Comparison of ENCODE assay signal across 21 cellular contexts in genomic region chr11:73265853-73266643, GRCh38. TPM values are rescaled to one million over a fixed set of nuclear protein-coding genes. Genes with fewer than 3 reads are reported as not detected.
DNase-seq lines count a peak whose midpoint lies in the region; ATAC-seq and TF ChIP-seq lines count a peak whose summit lies in the region.
"Had no signal": no experiment of that assay in that cellular context is flagged by ENCODE, and none has a peak within 500 bp of the region (broad histone marks: within the 10 kb centered on the region; RNA-seq: fewer than 3 reads in every experiment).

No MANE protein-coding gene starts in this region.

- ATAC-seq in Right ventricle myocardium inferior (peak; percentile 37), GM19455 (IDR thresholded peaks at IDR 0.05; ENCODE audit: unreplicated experiment) (no peak)
- ATAC-seq: activated CD8-positive, alpha-beta T cell treated with anti-CD3 and anti-CD28 coated beads, Interleukin-2, amount 10 ng/mL, durations not matched to agents 7 days and 5 days had no signal

- POLR2A ChIA-PET in GM10248 (lab: Yijun Ruan, JAX), result no interaction called here

- WGBS in stomach, 5 donors, result 78 to 85% (median 81%) methylated on average over 3 of the region's 3 CpGs
- WGBS in esophagus muscularis mucosa, result 88% methylated on average over 3 of the region's 3 CpGs

- no peaks in the 10 kb centered on the region for H3K36me3 Mint-ChIP-seq in nephron (ENCODE audit: low read depth)
- H3K36me3 Mint-ChIP-seq: activated naive CD8-positive, alpha-beta T cell had no signal

- no peak overlapping the region for H3K27ac ChIP-seq in OCI-LY3 (ENCODE audit: low read length)
- H3K27ac ChIP-seq in stomach, result no peak overlapping the region
- no peak overlapping the region for H3K27ac ChIP-seq in esophagus muscularis mucosa (replicated peaks in 1 of 4)
- H3K27ac ChIP-seq: parathyroid adenoma, skin epidermis, upper lobe of left lung had no signal

- DNase-seq in Right ventricle myocardium inferior (ENCODE audit: missing footprints) (peak; percentile 14), stomach (peak; percentile 23), GM10248 (ENCODE audit: extremely low spot score) (no peak), esophagus muscularis mucosa (ENCODE audit: extremely low spot score) (no peak)
- DNase-seq: activated B cell treated with CpG ODN at 0.5 μM for 24 hours; activated CD8-positive, alpha-beta T cell treated with anti-CD3 and anti-CD28 coated beads, Interleukin-2, amount 10 ng/mL, durations not matched to agents 7 days and 5 days; DMS79 treated with DMSO at 0.1 percent for 48 hours; NCI-H187; NCI-H446; stimulated activated CD4-positive, alpha-beta T cell treated with anti-CD3 and anti-CD28 coated beads, Interleukin-2, amount 100 ng/mL, for 48 hours; upper lobe of left lung had no signal

- H3K9me3 ChIP-seq in OCI-LY3 (ENCODE audit: insufficient read depth, low read length) (no peaks in the 10 kb centered on the region), stomach (no peaks in the 10 kb centered on the region), esophagus muscularis mucosa (no peaks in the 10 kb centered on the region)
- H3K9me3 ChIP-seq: upper lobe of left lung had no signal

- H3K4me3 ChIP-seq in OCI-LY3 (ENCODE audit: low read length) (no peak overlapping the region), stomach (no peak overlapping the region), esophagus muscularis mucosa (no peak overlapping the region)
- H3K4me3 ChIP-seq: skin epidermis, upper lobe of left lung had no signal

- peaks cover 25% of the 10 kb centered on the region for H3K4me1 Mint-ChIP-seq in nephron

- no peaks in the 10 kb centered on the region for H4K20me1 ChIP-seq in OCI-LY3 (ENCODE audit: insufficient read depth, low read length)

- no peak overlapping the region for H3K4me3 Mint-ChIP-seq in nephron
- H3K4me3 Mint-ChIP-seq: activated B cell treated with CpG ODN at 0.5 μM for 24 hours; activated CD8-positive, alpha-beta T cell treated with anti-CD3 and anti-CD28 coated beads, Interleukin-2, amount 10 ng/mL, durations not matched to agents 7 days and 5 days; activated naive CD8-positive, alpha-beta T cell; activated T-helper 1 cell treated with anti-CD3 and anti-CD28 coated beads, Interleukin-12 subunit alpha, Interleukin-12 subunit beta, Interleukin-2, Interleukin-4 antibody, amounts not matched to agents 30 ng/mL and 10 ng/mL and 1 ng/mL, durations not matched to agents 14 hours and 24 hours and 36 hours; stimulated activated naive CD8-positive, alpha-beta T cell treated with anti-CD3 and anti-CD28 coated beads, Interleukin-15, Interleukin-2, amounts not matched to agents 100 ng/mL and 50 ng/mL, for 24 hours had no signal

- H3K79me2 ChIP-seq in OCI-LY3 (ENCODE audit: low read length), result peaks cover 23% of the 10 kb centered on the region
- H3K79me2 ChIP-seq: parathyroid adenoma had no signal

- TF ChIP-seq POLR2A in stomach (IDR thresholded peaks at IDR 0.05) (no peak), esophagus muscularis mucosa (IDR thresholded peaks at IDR 0.05; ENCODE audit: low read depth) (no peak)

- H3K9ac ChIP-seq in OCI-LY3 (ENCODE audit: low read length), result no peak overlapping the region
- H3K9ac ChIP-seq: parathyroid adenoma had no signal

- peaks cover 28% of the 10 kb centered on the region for H3K27me3 Mint-ChIP-seq in nephron (ENCODE audit: low read depth)

- no peak overlapping the region for H2AFZ ChIP-seq in OCI-LY3 (ENCODE audit: low read depth, low read length)
- H2AFZ ChIP-seq: parathyroid adenoma had no signal

- peak overlapping the region in 2 of 3 experiments; percentile 20 to 37 for H3K27ac Mint-ChIP-seq in nephron
- H3K27ac Mint-ChIP-seq: activated B cell treated with CpG ODN at 0.5 μM for 24 hours; activated CD8-positive, alpha-beta T cell treated with anti-CD3 and anti-CD28 coated beads, Interleukin-2, amount 10 ng/mL, durations not matched to agents 7 days and 5 days; activated naive CD8-positive, alpha-beta T cell; activated T-helper 1 cell treated with anti-CD3 and anti-CD28 coated beads, Interleukin-12 subunit alpha, Interleukin-12 subunit beta, Interleukin-2, Interleukin-4 antibody, amounts not matched to agents 30 ng/mL and 10 ng/mL and 1 ng/mL, durations not matched to agents 14 hours and 24 hours and 36 hours; stimulated activated naive CD8-positive, alpha-beta T cell treated with anti-CD3 and anti-CD28 coated beads, Interleukin-15, Interleukin-2, amounts not matched to agents 100 ng/mL and 50 ng/mL, for 24 hours had no signal

- intact Hi-C loops in Right ventricle myocardium inferior (cut with DNase I) (no loop called here), stomach (cut with DNase I; ENCODE audit: low total_unique reads) (no loop called here), esophagus muscularis mucosa (cut with DNase I) (no loop called here)

- CTCF ChIA-PET in GM10248 (lab: Yijun Ruan, JAX), result interaction anchor here (1.4 to 3.9 kb wide), 7 partner anchors 7 to 84 kb away, joined by 4 to 19 read pairs (median 6); no protein-coding TSS in a partner anchor

- H3K36me3 ChIP-seq in OCI-LY3 (replicated peaks; ENCODE audit: low read depth, low read length), result no peaks in the 10 kb centered on the region
- no peaks in the 10 kb centered on the region for H3K36me3 ChIP-seq in stomach
- no peaks in the 10 kb centered on the region for H3K36me3 ChIP-seq in esophagus muscularis mucosa
- H3K36me3 ChIP-seq: upper lobe of left lung had no signal

- peak overlapping the region; percentile 9; the same call in 1 of the 2 replicates for H3K4me2 ChIP-seq in OCI-LY3 (ENCODE audit: low read length)

- H3K9me3 Mint-ChIP-seq in nephron, result peaks cover 6% of the 10 kb centered on the region
- H3K9me3 Mint-ChIP-seq: activated B cell treated with CpG ODN at 0.5 μM for 24 hours; activated T-helper 1 cell treated with anti-CD3 and anti-CD28 coated beads, Interleukin-12 subunit alpha, Interleukin-12 subunit beta, Interleukin-2, Interleukin-4 antibody, amounts not matched to agents 30 ng/mL and 10 ng/mL and 1 ng/mL, durations not matched to agents 14 hours and 24 hours and 36 hours; stimulated activated naive CD8-positive, alpha-beta T cell treated with anti-CD3 and anti-CD28 coated beads, Interleukin-15, Interleukin-2, amounts not matched to agents 100 ng/mL and 50 ng/mL, for 24 hours had no signal

- TF ChIP-seq EP300 in stomach (IDR thresholded peaks at IDR 0.05) (no peak), esophagus muscularis mucosa (IDR thresholded peaks at IDR 0.05) (no peak)

- no peaks in the 10 kb centered on the region for H3K27me3 ChIP-seq in OCI-LY3 (ENCODE audit: low read depth, low read length)
- H3K27me3 ChIP-seq in stomach, result peaks cover 0 to 49% (median 24%) of the 10 kb centered on the region in 3 donors
- peaks cover 0 to 49% (median 8%) of the 10 kb centered on the region in 4 donors for H3K27me3 ChIP-seq in esophagus muscularis mucosa

- H3K4me1 ChIP-seq in OCI-LY3 (ENCODE audit: low read length) (peaks cover 53% of the 10 kb centered on the region), stomach (peaks cover 6 to 26% (median 9%) of the 10 kb centered on the region in 4 donors), esophagus muscularis mucosa (peaks cover 11 to 38% (median 20%) of the 10 kb centered on the region in 4 donors)
- H3K4me1 ChIP-seq: parathyroid adenoma had no signal

- no peak for TF ChIP-seq CTCF in OCI-LY3 (IDR thresholded peaks at IDR 0.05; ENCODE audit: low read depth, low read length)
- TF ChIP-seq CTCF in nephron (IDR thresholded peaks at IDR 0.05; ENCODE audit: unreplicated experiment in 3 of 3), result no peak
- TF ChIP-seq CTCF in stomach (IDR thresholded peaks at IDR 0.05), result no peak
- TF ChIP-seq CTCF in GM10248 (IDR thresholded peaks at IDR 0.05; ENCODE audit: control extremely low read depth, extremely low read depth, low read depth, missing control alignments), result no peak
- no peak for TF ChIP-seq CTCF in esophagus muscularis mucosa (IDR thresholded peaks at IDR 0.05)

RNA-seq across cellular contexts. Expression of gene P2RY6, which starts 6.1 kb away (rescaled TPM):
- total RNA-seq in Right ventricle myocardium inferior (2.8 TPM), stomach (1 to 10 TPM in 1 of 5 donors, under 1 TPM in 1, not detected in 3; 0.29 to 1.3 TPM), esophagus muscularis mucosa (1 to 10 TPM; 1.6 to 4.8 (median 2.4) TPM)
- polyA plus RNA-seq in stomach, result 1 to 10 TPM; 1.2 to 2.9 (median 2.1) TPM
- total RNA-seq: activated CD8-positive, alpha-beta T cell treated with anti-CD3 and anti-CD28 coated beads, Interleukin-2, amount 10 ng/mL, durations not matched to agents 7 days and 5 days; activated T-helper 1 cell treated with anti-CD3 and anti-CD28 coated beads, Interleukin-12 subunit alpha, Interleukin-12 subunit beta, Interleukin-2, Interleukin-4 antibody, amounts not matched to agents 30 ng/mL and 10 ng/mL and 1 ng/mL, durations not matched to agents 14 hours and 24 hours and 36 hours; H1; HT1080 had no signal

RNA-seq across cellular contexts. Expression of gene ARHGEF17, which starts 42.0 kb away (rescaled TPM):
- total RNA-seq in Right ventricle myocardium inferior, result 57.1 TPM
- total RNA-seq in stomach, result 10 to 100 TPM; 29.9 to 66.5 (median 38.8) TPM
- 10 to 100 TPM in 2 of 3 donors, 1 to 10 TPM in 1; 5.0 to 13.1 (median 10.8) TPM for polyA plus RNA-seq in stomach
- total RNA-seq in esophagus muscularis mucosa, result 100 to 1,000 TPM in 3 of 4 donors, 10 to 100 TPM in 1; 82.8 to 196 (median 122) TPM

RNA-seq across cellular contexts. Expression of gene P2RY2, which starts 48.0 kb away (rescaled TPM):
- 20.0 TPM for total RNA-seq in Right ventricle myocardium inferior
- 10 to 100 TPM in 1 of 5 donors, 1 to 10 TPM in 2, not detected in 2; 1.0 to 13.3 (median 1.3) TPM for total RNA-seq in stomach
- 1 to 10 TPM in 1 of 3 donors, under 1 TPM in 1, not detected in 1; 0.81 to 4.7 TPM for polyA plus RNA-seq in stomach
- total RNA-seq in esophagus muscularis mucosa, result under 1 TPM in 3 of 4 donors, not detected in 1; 0.32 to 0.83 (median 0.52) TPM
- total RNA-seq: activated CD8-positive, alpha-beta T cell treated with anti-CD3 and anti-CD28 coated beads, Interleukin-2, amount 10 ng/mL, durations not matched to agents 7 days and 5 days; activated T-helper 1 cell treated with anti-CD3 and anti-CD28 coated beads, Interleukin-12 subunit alpha, Interleukin-12 subunit beta, Interleukin-2, Interleukin-4 antibody, amounts not matched to agents 30 ng/mL and 10 ng/mL and 1 ng/mL, durations not matched to agents 14 hours and 24 hours and 36 hours had no signal

Comparison
In these comparisons a context has a peak if more than half of its experiments do, and no peak if none do; other contexts are left out.
1. DNase-seq: peak in Right ventricle myocardium inferior (single experiment) and stomach (single experiment); none in GM10248 (single experiment) and esophagus muscularis mucosa (single experiment).